Comparison of ENCODE assay signal across 10 cellular contexts in genomic region chr15:66775127-66776105, GRCh38.
DNase-seq lines count a peak whose midpoint lies in the region; ATAC-seq and TF ChIP-seq lines count a peak whose summit lies in the region.
"Had no signal": no experiment of that assay in that cellular context is flagged by ENCODE, and none has a peak within 500 bp of the region (broad histone marks: within the 10 kb centered on the region; RNA-seq: fewer than 3 reads in every experiment).

No MANE protein-coding gene starts in this region.

- H3K4me3 Mint-ChIP-seq in naive thymus-derived CD8-positive, alpha-beta T cell = no peak overlapping the region
- H3K4me3 Mint-ChIP-seq: IgD-negative memory B cell had no signal

- ATAC-seq in gastroesophageal sphincter (no peak), GM21825 (IDR thresholded peaks at IDR 0.05; ENCODE audit: unreplicated experiment) (no peak)
- no peak for ATAC-seq in naive thymus-derived CD8-positive, alpha-beta T cell

- H3K36me3 ChIP-seq in A673 (ENCODE audit: insufficient read depth, low read length, poor library complexity, severe bottlenecking) (no peaks in the 10 kb centered on the region), OCI-LY1 (ENCODE audit: insufficient read depth, low read length) (no peaks in the 10 kb centered on the region), gastroesophageal sphincter (no peaks in the 10 kb centered on the region), ovary (no peaks in the 10 kb centered on the region)
- H3K36me3 ChIP-seq: esophagus squamous epithelium had no signal

- no peaks in the 10 kb centered on the region for H3K9me3 Mint-ChIP-seq in naive thymus-derived CD8-positive, alpha-beta T cell
- H3K9me3 Mint-ChIP-seq: IgD-negative memory B cell had no signal

- no peak for TF ChIP-seq EP300 in gastroesophageal sphincter (IDR thresholded peaks at IDR 0.05)
- TF ChIP-seq EP300 in ovary (IDR thresholded peaks at IDR 0.05) = no peak

- POLR2A ChIA-PET in A673 (lab: Charles Lee; ENCODE audit: low non-redundant PET) = no interaction called here
- POLR2A ChIA-PET in naive thymus-derived CD8-positive, alpha-beta T cell (lab: Charles Lee) = no interaction called here

- no TSS peak for BruUV-seq in A673 (replicated peaks; lab: Mats Ljungman, UMichigan)

- no peak overlapping the region for H3K4me2 ChIP-seq in OCI-LY1 (ENCODE audit: low read length)

- H3K27ac ChIP-seq in A673 (ENCODE audit: low read depth, low read length, poor library complexity, severe bottlenecking) = no peak overlapping the region
- peak overlapping the region; percentile 7 for H3K27ac ChIP-seq in OCI-LY1 (ENCODE audit: low read depth, low read length, poor library complexity, severe bottlenecking)
- peak overlapping the region in 3 of 4 donors; percentile 32 to 76 (median 35) for H3K27ac ChIP-seq in gastroesophageal sphincter
- no peak overlapping the region for H3K27ac ChIP-seq in ovary

- no peaks in the 10 kb centered on the region for H3K9me2 ChIP-seq in OCI-LY1 (ENCODE audit: low read depth, low read length)

- H3F3A ChIP-seq in OCI-LY1 (ENCODE audit: insufficient read depth, low read length) = no peaks in the 10 kb centered on the region

- no peak overlapping the region for H3K27ac Mint-ChIP-seq in naive thymus-derived CD8-positive, alpha-beta T cell
- H3K27ac Mint-ChIP-seq: IgD-negative memory B cell had no signal

- H3K79me2 ChIP-seq in OCI-LY1 (ENCODE audit: insufficient read depth, low read length) = no peaks in the 10 kb centered on the region

- 60% methylated on average over 1 to 12 of the region's 18 CpGs for WGBS in gastroesophageal sphincter (ENCODE audit: low coverage in 1 of 2), 2 donors
- WGBS in ovary, 3 donors = 62 to 64% (median 63%) methylated on average over 18 of the region's 18 CpGs

- no peaks in the 10 kb centered on the region for H3K9me3 ChIP-seq in A673 (ENCODE audit: low read depth, low read length, poor library complexity, severe bottlenecking)
- no peaks in the 10 kb centered on the region for H3K9me3 ChIP-seq in OCI-LY1 (ENCODE audit: low read length)
- no peaks in the 10 kb centered on the region for H3K9me3 ChIP-seq in gastroesophageal sphincter
- no peaks in the 10 kb centered on the region for H3K9me3 ChIP-seq in ovary
- H3K9me3 ChIP-seq: esophagus squamous epithelium had no signal

- no peak overlapping the region for H3K9ac ChIP-seq in OCI-LY1 (ENCODE audit: low read length)

- H3K4me1 ChIP-seq in A673 (ENCODE audit: insufficient read depth, low read length, poor library complexity, severe bottlenecking) (peaks cover 63% of the 10 kb centered on the region), OCI-LY1 (ENCODE audit: insufficient read depth, low read length, severe bottlenecking) (peaks cover 32% of the 10 kb centered on the region), gastroesophageal sphincter (peaks cover 0 to 50% (median 23%) of the 10 kb centered on the region in 3 donors), ovary (ENCODE audit: insufficient read depth) (peaks cover 14% of the 10 kb centered on the region)

- H3K4me3 ChIP-seq in A673 (ENCODE audit: low read depth, low read length, poor library complexity, severe bottlenecking) = no peak overlapping the region
- no peak overlapping the region for H3K4me3 ChIP-seq in OCI-LY1 (ENCODE audit: low read depth, low read length, poor library complexity, severe bottlenecking)
- H3K4me3 ChIP-seq in gastroesophageal sphincter = no peak overlapping the region
- no peak overlapping the region for H3K4me3 ChIP-seq in ovary
- H3K4me3 ChIP-seq: esophagus squamous epithelium had no signal

- TF ChIP-seq CTCF in A673 (conservative IDR thresholded peaks at IDR 0.05; ENCODE audit: low read depth, low read length) = no peak
- TF ChIP-seq CTCF in OCI-LY1 (IDR thresholded peaks at IDR 0.05; ENCODE audit: low read length) = no peak
- TF ChIP-seq CTCF in gastroesophageal sphincter (IDR thresholded peaks at IDR 0.05) = no peak
- no peak for TF ChIP-seq CTCF in ovary (IDR thresholded peaks at IDR 0.05)

- TF ChIP-seq POLR2A in gastroesophageal sphincter (IDR thresholded peaks at IDR 0.05) (no peak), ovary (IDR thresholded peaks at IDR 0.05) (no peak)

- H3K27me3 ChIP-seq in A673 (replicated peaks; ENCODE audit: insufficient read depth, low read depth, low read length, poor library complexity) = no peaks in the 10 kb centered on the region
- H3K27me3 ChIP-seq in OCI-LY1 (ENCODE audit: insufficient read depth, low read length) = no peaks in the 10 kb centered on the region
- no peaks in the 10 kb centered on the region for H3K27me3 ChIP-seq in gastroesophageal sphincter
- no peaks in the 10 kb centered on the region for H3K27me3 ChIP-seq in ovary
- H3K27me3 ChIP-seq: esophagus squamous epithelium had no signal

- intact Hi-C loops in A673 (cut with micrococcal nuclease; ENCODE audit: unreplicated experiment) (loop anchor here (2.0 kb wide), 1 partner anchor 69 kb away; no protein-coding TSS in a partner anchor), ovary (cut with DNase I) (no loop called here)

- H2AFZ ChIP-seq in OCI-LY1 (ENCODE audit: low read length) = no peak overlapping the region

- CTCF ChIA-PET in A673 (lab: Charles Lee) = interaction anchor here (0.9 to 1.6 kb wide), 3 partner anchors 68 to 157 kb away, joined by 4 read pairs; no protein-coding TSS in a partner anchor

- peak; percentile 81 for DNase-seq in A673 (ENCODE audit: low spot score)
- peak; percentile 50 to 77 (median 71) for DNase-seq in ovary
- DNase-seq in NCI-H510A treated with DMSO at 0.1 percent for 48 hours (lab: John Stamatoyannopoulos, UW) = no peak
- no peak for DNase-seq in naive thymus-derived CD8-positive, alpha-beta T cell
- DNase-seq in inferior parietal cortex (ENCODE audit: extremely low spot score) = no peak
- DNase-seq: esophagus squamous epithelium had no signal

- H3K4me1 Mint-ChIP-seq in naive thymus-derived CD8-positive, alpha-beta T cell = no peaks in the 10 kb centered on the region
- H3K4me1 Mint-ChIP-seq: IgD-negative memory B cell had no signal

- peaks cover 0 to 5% (median 0%) of the 10 kb centered on the region in 5 donors for H3K27me3 Mint-ChIP-seq in naive thymus-derived CD8-positive, alpha-beta T cell
- H3K27me3 Mint-ChIP-seq: IgD-negative memory B cell had no signal

- H3K36me3 Mint-ChIP-seq in naive thymus-derived CD8-positive, alpha-beta T cell = no peaks in the 10 kb centered on the region
- H3K36me3 Mint-ChIP-seq: IgD-negative memory B cell had no signal

- no peaks in the 10 kb centered on the region for H4K20me1 ChIP-seq in OCI-LY1 (ENCODE audit: insufficient read depth, low read length)

Comparison
In these comparisons a context has a peak if more than half of its experiments do, and no peak if none do; other contexts are left out.
1. DNase-seq: peak in A673 (single experiment) and ovary (5 of 5); none in NCI-H510A treated with DMSO at 0.1 percent for 48 hours (single experiment), naive thymus-derived CD8-positive, alpha-beta T cell (0 of 10) and inferior parietal cortex (single experiment).
2. H3K27ac ChIP-seq: peak in OCI-LY1 (single experiment) and gastroesophageal sphincter (3 of 4); none in A673 (single experiment) and ovary (0 of 2).